Comparison of ENCODE assay signal across 16 cellular contexts in the genomic region with DNA sequence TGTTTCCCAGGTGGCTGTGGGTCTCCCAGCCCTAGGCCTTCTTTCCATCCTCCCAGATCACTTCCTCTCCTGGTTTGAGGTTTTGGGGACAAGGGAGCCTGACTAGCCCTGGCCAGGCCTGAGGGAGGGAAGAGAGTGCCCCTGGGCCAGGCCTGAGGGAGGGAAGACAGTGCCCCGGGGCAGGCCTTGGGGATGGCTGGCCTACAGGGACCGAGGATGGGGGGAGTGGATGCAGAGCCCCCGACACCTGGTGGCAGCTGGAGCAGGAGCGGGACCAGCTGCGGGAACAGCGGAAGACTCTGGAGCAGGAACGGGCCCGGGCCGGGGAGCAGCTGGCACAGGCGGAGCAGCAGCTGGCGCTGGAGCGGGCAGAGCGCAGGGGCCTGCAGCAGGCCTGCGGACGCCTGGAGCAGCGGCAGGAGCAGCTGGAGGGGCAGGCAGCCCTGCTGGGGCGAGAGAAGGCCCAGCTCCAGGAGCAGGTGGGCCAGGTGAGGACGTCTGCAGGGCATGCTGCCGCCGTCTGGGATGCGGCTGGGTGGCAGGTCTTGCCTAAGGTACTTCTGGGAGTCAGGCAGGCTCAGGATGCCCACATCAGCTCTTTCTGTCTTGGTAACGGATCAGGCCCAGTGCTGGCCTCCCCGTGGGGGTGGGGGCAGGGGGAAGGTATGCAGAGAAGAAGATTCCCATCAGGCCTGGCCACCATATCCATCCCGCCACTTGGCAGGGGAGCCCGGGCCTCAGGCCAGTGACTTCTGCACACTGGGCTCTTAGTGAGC. TPM values are rescaled to one million over a fixed set of nuclear protein-coding genes. Genes with fewer than 3 reads are reported as not detected.
DNase-seq lines count a peak whose midpoint lies in the region; ATAC-seq, FAIRE-seq and TF ChIP-seq lines count a peak whose summit lies in the region.
"Had no signal": no experiment of that assay in that cellular context is flagged by ENCODE, and none has a peak within 500 bp of the region (broad histone marks: within the 10 kb centered on the region; RNA-seq: fewer than 3 reads in every experiment).

No MANE protein-coding gene starts in this region.

- H3K27ac ChIP-seq in right atrium auricular region (no peak overlapping the region), OCI-LY7 (ENCODE audit: low read depth, low read length, poor library complexity, severe bottlenecking) (no peak overlapping the region)

- H3K4me3 Mint-ChIP-seq in natural killer cell treated with Interleukin-12 subunit alpha and Interleukin-12 subunit beta and Interleukin-15 and Interleukin-18, amount 100 ng/mL, for 72 hours: no peak overlapping the region
- H3K4me3 Mint-ChIP-seq: activated CD4-positive, alpha-beta T cell treated with anti-CD3 and anti-CD28 coated beads, Interleukin-2, amount 10 ng/mL, durations not matched to agents 24 days and 14 days had no signal

- H3K36me3 ChIP-seq in right atrium auricular region (no peaks in the 10 kb centered on the region), OCI-LY7 (ENCODE audit: insufficient read depth, low read length) (no peaks in the 10 kb centered on the region)

- POLR2A ChIA-PET in OCI-LY7 (lab: Charles Lee): interaction anchor here (1.0 kb wide), 1 partner anchor 33 kb away, joined by 3 read pairs; no protein-coding TSS in a partner anchor

- H3K27me3 Mint-ChIP-seq in natural killer cell treated with Interleukin-12 subunit alpha and Interleukin-12 subunit beta and Interleukin-15 and Interleukin-18, amount 100 ng/mL, for 72 hours: peaks cover 8 to 29% of the 10 kb centered on the region in 2 donors

- H3K9me3 Mint-ChIP-seq in natural killer cell treated with Interleukin-12 subunit alpha and Interleukin-12 subunit beta and Interleukin-15 and Interleukin-18, amount 100 ng/mL, for 72 hours: no peaks in the 10 kb centered on the region

- no peaks in the 10 kb centered on the region for H4K20me1 ChIP-seq in OCI-LY7 (ENCODE audit: insufficient read depth, low read length)

- H3K9me3 ChIP-seq in right atrium auricular region (peaks cover 0 to 28% of the 10 kb centered on the region in 2 donors), OCI-LY7 (ENCODE audit: low read length) (no peaks in the 10 kb centered on the region)

- no peaks in the 10 kb centered on the region for H3K79me2 ChIP-seq in OCI-LY7 (ENCODE audit: insufficient read depth, low read depth, low read length)

- CTCF ChIA-PET in OCI-LY7 (lab: Charles Lee; ENCODE audit: unreplicated experiment): no interaction called here

- H3K27me3 ChIP-seq in right atrium auricular region: no peaks in the 10 kb centered on the region

- H2AFZ ChIP-seq in OCI-LY7 (ENCODE audit: low read length): no peak overlapping the region

- H3K4me3 ChIP-seq in right atrium auricular region: no peak overlapping the region
- no peak overlapping the region for H3K4me3 ChIP-seq in OCI-LY7 (ENCODE audit: low read depth, low read length, poor library complexity, severe bottlenecking)

- no peak for FAIRE-seq in RCC 7860 (lab: Jason Lieb, UNC)
- FAIRE-seq: colon, GM19239 had no signal

- intact Hi-C loops in left cardiac atrium (cut with DNase I) (no loop called here), OCI-LY7 (cut with micrococcal nuclease; ENCODE audit: unreplicated experiment) (no loop called here)

- no peaks in the 10 kb centered on the region for H3K4me1 ChIP-seq in right atrium auricular region
- H3K4me1 ChIP-seq in OCI-LY7 (ENCODE audit: insufficient read depth, low read length, poor library complexity, severe bottlenecking): no peaks in the 10 kb centered on the region

- H3K36me3 Mint-ChIP-seq in natural killer cell treated with Interleukin-12 subunit alpha and Interleukin-12 subunit beta and Interleukin-15 and Interleukin-18, amount 100 ng/mL, for 72 hours: no peaks in the 10 kb centered on the region

- no peak overlapping the region for H3K27ac Mint-ChIP-seq in natural killer cell treated with Interleukin-12 subunit alpha and Interleukin-12 subunit beta and Interleukin-15 and Interleukin-18, amount 100 ng/mL, for 72 hours
- H3K27ac Mint-ChIP-seq: activated CD4-positive, alpha-beta T cell treated with anti-CD3 and anti-CD28 coated beads, Interleukin-2, amount 10 ng/mL, durations not matched to agents 24 days and 14 days had no signal

- no peak for ATAC-seq in left cardiac atrium
- peak in 1 of 2 donors; percentile 8 for ATAC-seq in natural killer cell treated with Interleukin-12 subunit alpha and Interleukin-12 subunit beta and Interleukin-15 and Interleukin-18, amount 100 ng/mL, for 72 hours
- no peak for ATAC-seq in HG03460 (IDR thresholded peaks at IDR 0.05; ENCODE audit: unreplicated experiment)

- TF ChIP-seq CTCF in right atrium auricular region (IDR thresholded peaks at IDR 0.05) (no peak), OCI-LY7 (conservative IDR thresholded peaks at IDR 0.05; ENCODE audit: low read length) (no peak)

- DNase-seq in right atrium auricular region (ENCODE audit: low spot score) (peak; percentile 32), left cardiac atrium (no peak), OCI-LY7 (ENCODE audit: low spot score) (no peak), RCC 7860 (ENCODE audit: low spot score) (no peak)
- DNase-seq in activated CD8-positive, alpha-beta memory T cell treated with anti-CD3 and anti-CD28 coated beads, Interleukin-2, amount 50 U/mL, for 48 hours: peak; percentile 38
- peak; percentile 59 for DNase-seq in natural killer cell treated with Interleukin-12 subunit alpha and Interleukin-12 subunit beta and Interleukin-15 and Interleukin-18, amount 100 ng/mL, for 72 hours (ENCODE audit: low spot score)
- DNase-seq in stimulated activated CD4-positive, alpha-beta T cell treated with anti-CD3 and anti-CD28 coated beads, Interleukin-2, amount 100 ng/mL, for 48 hours: no peak
- DNase-seq: activated CD4-positive, alpha-beta T cell treated with anti-CD3 and anti-CD28 coated beads, Interleukin-2, amount 10 ng/mL, durations not matched to agents 24 days and 14 days; T-helper 9 cell had no signal

- H3K4me1 Mint-ChIP-seq in natural killer cell treated with Interleukin-12 subunit alpha and Interleukin-12 subunit beta and Interleukin-15 and Interleukin-18, amount 100 ng/mL, for 72 hours (ENCODE audit: low read depth in 2 of 2): no peaks in the 10 kb centered on the region
- H3K4me1 Mint-ChIP-seq: activated CD4-positive, alpha-beta T cell treated with anti-CD3 and anti-CD28 coated beads, Interleukin-2, amount 10 ng/mL, durations not matched to agents 24 days and 14 days had no signal

- no peak overlapping the region for H3K4me2 ChIP-seq in OCI-LY7 (ENCODE audit: low read length)

- no peaks in the 10 kb centered on the region for H3K9me2 ChIP-seq in OCI-LY7 (ENCODE audit: insufficient read depth, low read length)

- no TSS peak for BruUV-seq in OCI-LY7 (replicated peaks; lab: Mats Ljungman, UMichigan)

RNA-seq across cellular contexts. Expression of a gene that starts 29.2 kb away (rescaled TPM):
- total RNA-seq in right atrium auricular region (not detected), left cardiac atrium (not detected), OCI-LY7 (2022) (not detected in 2 replicates)
- not detected for total RNA-seq in natural killer cell treated with Interleukin-12 subunit alpha and Interleukin-12 subunit beta and Interleukin-15 and Interleukin-18, amount 100 ng/mL, for 72 hours
- total RNA-seq in OCI-LY7 (2014; rRNA removed; shearing (Covaris generic)): not detected in 2 replicates
- total RNA-seq: activated CD4-positive, alpha-beta T cell treated with anti-CD3 and anti-CD28 coated beads, Interleukin-2, amount 10 ng/mL, durations not matched to agents 24 days and 14 days; epithelial cell of proximal tubule; kidney epithelial cell; M059J; pulmonary artery endothelial cell had no signal

RNA-seq across cellular contexts. Expression of a gene that starts 39.3 kb away (rescaled TPM):
- total RNA-seq in right atrium auricular region (under 1 TPM in 1 of 2 donors, not detected in 1; 0.31 TPM), left cardiac atrium (not detected), OCI-LY7 (2022) (not detected in 2 replicates)
- total RNA-seq in natural killer cell treated with Interleukin-12 subunit alpha and Interleukin-12 subunit beta and Interleukin-15 and Interleukin-18, amount 100 ng/mL, for 72 hours: not detected
- total RNA-seq in OCI-LY7 (2014; rRNA removed; shearing (Covaris generic)): not detected in 2 replicates
- total RNA-seq: activated CD4-positive, alpha-beta T cell treated with anti-CD3 and anti-CD28 coated beads, Interleukin-2, amount 10 ng/mL, durations not matched to agents 24 days and 14 days; M059J; pulmonary artery endothelial cell had no signal

Comparison
In these comparisons a context has a peak if more than half of its experiments do, and no peak if none do; other contexts are left out.
1. DNase-seq: peak in right atrium auricular region (single experiment), activated CD8-positive, alpha-beta memory T cell treated with anti-CD3 and anti-CD28 coated beads, Interleukin-2, amount 50 U/mL, for 48 hours (single experiment) and natural killer cell treated with Interleukin-12 subunit alpha and Interleukin-12 subunit beta and Interleukin-15 and Interleukin-18, amount 100 ng/mL, for 72 hours (single experiment); none in left cardiac atrium (single experiment), OCI-LY7 (single experiment), stimulated activated CD4-positive, alpha-beta T cell treated with anti-CD3 and anti-CD28 coated beads, Interleukin-2, amount 100 ng/mL, for 48 hours (0 of 2) and RCC 7860 (single experiment).